In genomic region chr14:75757644-75758402, GRCh38 we compare ENCODE assay signal across 22 cellular contexts.
"Had no signal": no experiment of that assay in that cellular context is flagged by ENCODE, and none has a peak within 500 bp of the region (broad histone marks: within the 10 kb centered on the region; RNA-seq: fewer than 3 reads in every experiment).

No MANE protein-coding gene starts in this region.

- H3K4me3 ChIP-seq: adrenal gland, ascending aorta, heart left ventricle, neural progenitor cell, upper lobe of left lung had no signal

- H3K27me3 ChIP-seq: adrenal gland, ascending aorta, brain microvascular endothelial cell, heart left ventricle, neural progenitor cell, upper lobe of left lung had no signal

- FAIRE-seq: endometrium, islet of Langerhans, small intestine had no signal

- DNase-seq: activated CD4-positive, alpha-beta memory T cell treated with anti-CD3 and anti-CD28 coated beads, Interleukin-2, amount 10 ng/mL, durations not matched to agents 7 days and 5 days; activated CD4-positive, alpha-beta T cell treated with anti-CD3 and anti-CD28 coated beads, Interleukin-2, amount 10 ng/mL, durations not matched to agents 24 days and 14 days; activated CD8-positive, alpha-beta memory T cell treated with anti-CD3 and anti-CD28 coated beads, Interleukin-2, amount 10 ng/mL, durations not matched to agents 7 days and 5 days; activated T-cell treated with anti-CD3 and anti-CD28 coated beads for 4 hours; adrenal gland; brain microvascular endothelial cell; caudate nucleus; effector CD4-positive, alpha-beta T cell; heart left ventricle; left cardiac atrium; naive thymus-derived CD8-positive, alpha-beta T cell; small intestine; stimulated activated naive CD4-positive, alpha-beta T cell treated with Interleukin-2 at 50 U/mL for 16 hours; T-helper 17 cell; upper lobe of left lung had no signal

- H3K27me3 Mint-ChIP-seq: activated CD4-positive, alpha-beta memory T cell treated with anti-CD3 and anti-CD28 coated beads, Interleukin-2, amount 10 ng/mL, durations not matched to agents 7 days and 5 days; activated CD4-positive, alpha-beta T cell treated with anti-CD3 and anti-CD28 coated beads, Interleukin-2, amount 10 ng/mL, durations not matched to agents 24 days and 14 days; activated CD8-positive, alpha-beta memory T cell treated with anti-CD3 and anti-CD28 coated beads, Interleukin-2, amount 10 ng/mL, durations not matched to agents 7 days and 5 days; activated naive CD8-positive, alpha-beta T cell; dendritic cell treated with granulocyte-macrophage colony-stimulating factor and Interleukin-4, amounts not matched to agents 40 ng/mL and 50 ng/mL, for 4 days; naive thymus-derived CD8-positive, alpha-beta T cell; T-helper 17 cell had no signal

- H3K36me3 ChIP-seq: adrenal gland, ascending aorta, brain microvascular endothelial cell had no signal

- H3K27ac Mint-ChIP-seq: activated CD4-positive, alpha-beta memory T cell treated with anti-CD3 and anti-CD28 coated beads, Interleukin-2, amount 10 ng/mL, durations not matched to agents 7 days and 5 days; activated CD4-positive, alpha-beta T cell treated with anti-CD3 and anti-CD28 coated beads, Interleukin-2, amount 10 ng/mL, durations not matched to agents 24 days and 14 days; activated CD8-positive, alpha-beta memory T cell treated with anti-CD3 and anti-CD28 coated beads, Interleukin-2, amount 10 ng/mL, durations not matched to agents 7 days and 5 days; activated naive CD8-positive, alpha-beta T cell; dendritic cell treated with granulocyte-macrophage colony-stimulating factor and Interleukin-4, amounts not matched to agents 40 ng/mL and 50 ng/mL, for 4 days; naive thymus-derived CD8-positive, alpha-beta T cell; neural progenitor cell had no signal

- H3K4me3 Mint-ChIP-seq: activated CD4-positive, alpha-beta memory T cell treated with anti-CD3 and anti-CD28 coated beads, Interleukin-2, amount 10 ng/mL, durations not matched to agents 7 days and 5 days; activated CD4-positive, alpha-beta T cell treated with anti-CD3 and anti-CD28 coated beads, Interleukin-2, amount 10 ng/mL, durations not matched to agents 24 days and 14 days; activated CD8-positive, alpha-beta memory T cell treated with anti-CD3 and anti-CD28 coated beads, Interleukin-2, amount 10 ng/mL, durations not matched to agents 7 days and 5 days; activated naive CD8-positive, alpha-beta T cell; dendritic cell treated with granulocyte-macrophage colony-stimulating factor and Interleukin-4, amounts not matched to agents 40 ng/mL and 50 ng/mL, for 4 days; naive thymus-derived CD8-positive, alpha-beta T cell; neural progenitor cell; T-helper 17 cell had no signal

- ATAC-seq: activated CD8-positive, alpha-beta memory T cell treated with anti-CD3 and anti-CD28 coated beads, Interleukin-2, amount 10 ng/mL, durations not matched to agents 7 days and 5 days; heart left ventricle; left cardiac atrium; naive thymus-derived CD8-positive, alpha-beta T cell; sciatic nerve; T-helper 17 cell had no signal

- H3K27ac ChIP-seq: adrenal gland, ascending aorta, brain microvascular endothelial cell, heart left ventricle, neural progenitor cell, upper lobe of left lung had no signal

- H3K9me3 Mint-ChIP-seq: activated CD4-positive, alpha-beta memory T cell treated with anti-CD3 and anti-CD28 coated beads, Interleukin-2, amount 10 ng/mL, durations not matched to agents 7 days and 5 days; activated CD4-positive, alpha-beta T cell treated with anti-CD3 and anti-CD28 coated beads, Interleukin-2, amount 10 ng/mL, durations not matched to agents 24 days and 14 days; dendritic cell treated with granulocyte-macrophage colony-stimulating factor and Interleukin-4, amounts not matched to agents 40 ng/mL and 50 ng/mL, for 4 days; naive thymus-derived CD8-positive, alpha-beta T cell; neural progenitor cell had no signal

- H3K4me1 ChIP-seq: neural progenitor cell, upper lobe of left lung had no signal

- H3K9me3 ChIP-seq: adrenal gland, ascending aorta, heart left ventricle, upper lobe of left lung had no signal

- H3K4me1 Mint-ChIP-seq: activated CD4-positive, alpha-beta memory T cell treated with anti-CD3 and anti-CD28 coated beads, Interleukin-2, amount 10 ng/mL, durations not matched to agents 7 days and 5 days; activated CD4-positive, alpha-beta T cell treated with anti-CD3 and anti-CD28 coated beads, Interleukin-2, amount 10 ng/mL, durations not matched to agents 24 days and 14 days; activated CD8-positive, alpha-beta memory T cell treated with anti-CD3 and anti-CD28 coated beads, Interleukin-2, amount 10 ng/mL, durations not matched to agents 7 days and 5 days; neural progenitor cell; T-helper 17 cell had no signal
